ENCODE assay signal across 1 cellular context in the genomic region with DNA sequence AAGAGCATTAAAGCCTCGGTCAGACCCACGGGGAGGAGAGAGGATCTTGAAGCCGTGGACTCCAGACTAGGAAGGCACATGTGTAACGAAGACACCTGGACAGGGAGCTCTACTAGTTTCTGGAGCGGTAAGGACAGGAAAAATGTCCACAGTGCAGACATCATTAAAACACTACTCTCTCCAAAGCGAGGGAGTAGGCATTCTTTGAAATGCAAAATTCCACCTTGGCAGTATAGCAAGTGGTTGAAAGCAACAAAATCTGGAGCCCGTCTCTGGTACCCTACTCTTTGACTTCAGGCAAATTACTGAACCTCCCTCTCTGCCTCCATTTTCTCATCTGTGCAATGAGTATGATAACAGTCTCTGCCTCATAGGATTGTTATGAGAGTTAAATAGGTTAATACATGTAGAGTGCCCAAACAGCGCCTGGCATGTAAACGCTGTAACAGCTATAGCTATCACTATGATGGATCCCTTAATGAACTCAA.
A peak's percentile ranks its signal among the peaks of the same experiment; 100 is the strongest.
TF ChIP-seq lines count a peak whose summit lies in the region.

No MANE protein-coding gene starts in this region.

TF ChIP-seq in GM12878, 131 proteins besides CTCF, POLR2A, EP300 and RAD21:
- TF ChIP-seq, protein P1, sequence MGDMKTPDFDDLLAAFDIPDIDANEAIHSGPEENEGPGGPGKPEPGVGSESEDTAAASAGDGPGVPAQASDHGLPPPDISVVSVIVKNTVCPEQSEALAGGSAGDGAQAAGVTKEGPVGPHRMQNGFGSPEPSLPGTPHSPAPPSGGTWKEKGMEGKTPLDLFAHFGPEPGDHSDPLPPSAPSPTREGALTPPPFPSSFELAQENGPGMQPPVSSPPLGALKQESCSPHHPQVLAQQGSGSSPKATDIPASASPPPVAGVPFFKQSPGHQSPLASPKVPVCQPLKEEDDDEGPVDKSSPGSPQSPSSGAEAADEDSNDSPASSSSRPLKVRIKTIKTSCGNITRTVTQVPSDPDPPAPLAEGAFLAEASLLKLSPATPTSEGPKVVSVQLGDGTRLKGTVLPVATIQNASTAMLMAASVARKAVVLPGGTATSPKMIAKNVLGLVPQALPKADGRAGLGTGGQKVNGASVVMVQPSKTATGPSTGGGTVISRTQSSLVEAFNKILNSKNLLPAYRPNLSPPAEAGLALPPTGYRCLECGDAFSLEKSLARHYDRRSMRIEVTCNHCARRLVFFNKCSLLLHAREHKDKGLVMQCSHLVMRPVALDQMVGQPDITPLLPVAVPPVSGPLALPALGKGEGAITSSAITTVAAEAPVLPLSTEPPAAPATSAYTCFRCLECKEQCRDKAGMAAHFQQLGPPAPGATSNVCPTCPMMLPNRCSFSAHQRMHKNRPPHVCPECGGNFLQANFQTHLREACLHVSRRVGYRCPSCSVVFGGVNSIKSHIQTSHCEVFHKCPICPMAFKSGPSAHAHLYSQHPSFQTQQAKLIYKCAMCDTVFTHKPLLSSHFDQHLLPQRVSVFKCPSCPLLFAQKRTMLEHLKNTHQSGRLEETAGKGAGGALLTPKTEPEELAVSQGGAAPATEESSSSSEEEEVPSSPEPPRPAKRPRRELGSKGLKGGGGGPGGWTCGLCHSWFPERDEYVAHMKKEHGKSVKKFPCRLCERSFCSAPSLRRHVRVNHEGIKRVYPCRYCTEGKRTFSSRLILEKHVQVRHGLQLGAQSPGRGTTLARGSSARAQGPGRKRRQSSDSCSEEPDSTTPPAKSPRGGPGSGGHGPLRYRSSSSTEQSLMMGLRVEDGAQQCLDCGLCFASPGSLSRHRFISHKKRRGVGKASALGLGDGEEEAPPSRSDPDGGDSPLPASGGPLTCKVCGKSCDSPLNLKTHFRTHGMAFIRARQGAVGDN (IDR thresholded peaks at IDR 0.05), result 0 out of 2 replicates have a peak, but pooled peaks have one; percentile 18
- no peak for TF ChIP-seq PAX8 (IDR thresholded peaks at IDR 0.05)
TF ChIP-seq in GM12878: peak in this region for 1.
